In the genomic region with DNA sequence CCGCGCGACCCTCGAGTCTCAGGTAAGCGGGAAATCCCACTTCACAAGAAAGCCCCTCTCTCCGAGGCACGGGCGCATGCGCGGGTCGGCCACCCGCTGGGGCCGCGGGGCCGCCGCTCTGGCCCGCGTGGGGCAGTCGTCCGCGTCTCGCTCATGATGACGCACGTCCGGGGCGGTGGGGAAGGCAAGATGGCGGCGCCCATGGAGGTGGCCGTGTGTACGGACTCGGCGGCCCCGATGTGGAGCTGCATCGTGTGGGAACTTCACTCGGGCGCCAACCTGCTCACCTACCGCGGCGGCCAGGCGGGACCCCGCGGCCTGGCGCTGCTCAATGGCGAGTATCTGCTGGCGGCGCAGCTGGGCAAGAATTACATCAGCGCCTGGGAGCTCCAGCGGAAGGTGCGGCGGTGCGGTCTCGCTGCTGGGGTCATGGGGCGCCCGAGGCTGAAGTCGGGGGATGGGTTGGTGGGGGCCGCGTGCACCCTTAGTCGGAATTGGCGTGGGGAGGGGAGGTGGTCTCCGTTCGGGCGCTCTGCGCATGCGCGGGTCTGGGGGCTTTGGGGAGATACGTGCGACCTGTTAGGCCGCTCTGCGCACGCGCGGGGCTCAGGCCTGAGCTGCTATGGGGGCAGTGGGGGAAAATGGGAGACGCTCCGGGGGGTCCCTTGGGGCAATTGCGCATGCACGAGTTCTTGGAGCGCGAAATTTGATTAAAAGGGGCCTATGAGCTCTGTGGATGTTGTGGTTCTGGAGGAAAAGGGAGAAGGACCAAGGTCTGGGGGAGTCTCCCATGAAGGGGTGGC, we compare ENCODE assay signal across 8 cellular contexts. TPM values are rescaled to one million over a fixed set of nuclear protein-coding genes. Genes with fewer than 3 reads are reported as not detected.
DNase-seq lines count a peak whose midpoint lies in the region; ATAC-seq, FAIRE-seq and TF ChIP-seq lines count a peak whose summit lies in the region.

WDR18 (plus strand) TSS at position 181 of the 803 bp plus-strand sequence; CDS start at position 190, 9 bp downstream.

- H3K4me3 ChIP-seq in kidney (ENCODE audit: low read length in 2 of 2), result peak within 1 kb of the TSS; percentile 78 to 79

- H3K9me3 ChIP-seq in kidney (ENCODE audit: control insufficient read depth in 1 of 2, low read length in 2 of 2), result no peaks in the 10 kb centered on the region

- FAIRE-seq in kidney (lab: Jason Lieb, UNC), result no peak

- peak within 1 kb of the TSS; percentile 78 to 93 for H3K27ac ChIP-seq in kidney (ENCODE audit: low read depth in 2 of 2, low read length in 2 of 2)

- DNase-seq in NCI-H1436 (lab: John Stamatoyannopoulos, UW) (peak; percentile 87), NCI-H1436 treated with DMSO at 0.1 percent for 48 hours (lab: John Stamatoyannopoulos, UW) (no peak), NCI-H226 (peak; percentile 83), kidney (peak; percentile 98)
- peak; percentile 90 for DNase-seq in activated CD4-positive, CD25-positive, alpha-beta regulatory T cell treated with anti-CD3 and anti-CD28 coated beads, Interleukin-2, amount 50 U/mL, for 72 hours
- peak; percentile 74 to 81 for DNase-seq in central memory CD8-positive, alpha-beta T cell (ENCODE audit: low spot score in 2 of 2)
- peak; percentile 73 to 87 for DNase-seq in stimulated activated CD4-positive, alpha-beta T cell treated with anti-CD3 and anti-CD28 coated beads, Interleukin-15, amount 100 ng/mL, for 1 hour (ENCODE audit: low read depth in 1 of 2, low spot score in 1 of 2)

- peak within 1 kb of the TSS; percentile 97 for H3K4me3 Mint-ChIP-seq in central memory CD8-positive, alpha-beta T cell

- H3K9me3 Mint-ChIP-seq in central memory CD8-positive, alpha-beta T cell, result no peaks in the 10 kb centered on the region

- no peaks in the 10 kb centered on the region for H3K27me3 Mint-ChIP-seq in central memory CD8-positive, alpha-beta T cell

- peak within 1 kb of the TSS; percentile 90 for H3K27ac Mint-ChIP-seq in central memory CD8-positive, alpha-beta T cell (ENCODE audit: low read depth)

- H3K36me3 Mint-ChIP-seq in central memory CD8-positive, alpha-beta T cell (ENCODE audit: insufficient read depth), result peaks cover 12% of the 10 kb centered on the region

- peaks cover 19% of the 10 kb centered on the region for H3K4me1 Mint-ChIP-seq in central memory CD8-positive, alpha-beta T cell

- H3K9ac ChIP-seq in kidney (ENCODE audit: low read length in 2 of 2), result peak within 1 kb of the TSS; percentile 67 to 80

- peak; percentile 13 for TF ChIP-seq CTCF in kidney (IDR thresholded peaks at IDR 0.05; ENCODE audit: borderline replicate concordance, extremely low read depth, insufficient read depth)

- peak; percentile 56 for ATAC-seq in HG03135 (IDR thresholded peaks at IDR 0.05; ENCODE audit: unreplicated experiment)
- peak; percentile 78 for ATAC-seq in central memory CD8-positive, alpha-beta T cell (replicated peaks; ENCODE audit: extremely low read depth, poor library complexity, severe bottlenecking)

- H3K4me1 ChIP-seq in kidney (ENCODE audit: control insufficient read depth in 1 of 2, insufficient read depth in 1 of 2, low read depth in 1 of 2, low read length in 2 of 2), result peaks cover 16 to 18% of the 10 kb centered on the region in 2 donors

- H3K36me3 ChIP-seq in kidney (ENCODE audit: control insufficient read depth in 1 of 2, insufficient read depth in 2 of 2, low read length in 2 of 2), result peaks cover 0 to 9% of the 10 kb centered on the region in 2 donors

- intact Hi-C loops in kidney (cut with DNase I), result loop anchor here (5.0 kb wide), 1 partner anchor 57 kb away; the partner anchor contains the start of gene ARID3A

RNA-seq across cellular contexts. Expression of gene WDR18, which starts in this region (rescaled TPM):
- 40.3 TPM for total RNA-seq in kidney
- polyA plus RNA-seq in kidney (ENCODE audit: insufficient read depth, low read depth, low replicate concordance), result 77.2 TPM
